In genomic region chr3:194256040-194256945, GRCh38 we compare ENCODE assay signal across 9 cellular contexts.
DNase-seq lines count a peak whose midpoint lies in the region; ATAC-seq and TF ChIP-seq lines count a peak whose summit lies in the region.
"Had no signal": no experiment of that assay in that cellular context is flagged by ENCODE, and none has a peak within 500 bp of the region (broad histone marks: within the 10 kb centered on the region; RNA-seq: fewer than 3 reads in every experiment).

No MANE protein-coding gene starts in this region.

- TF ChIP-seq EP300 in ovary (IDR thresholded peaks at IDR 0.05), result no peak

- H3K4me1 Mint-ChIP-seq in CD4-positive, alpha-beta memory T cell, result peaks cover 12 to 16% (median 13%) of the 10 kb centered on the region in 4 donors
- H3K4me1 Mint-ChIP-seq in stimulated activated naive B cell treated with anti-CD40 and anti-IgM and Interleukin-4, amounts not matched to agents 10 μg/mL and 1 μg/mL and 100 μg/mL, for 72 hours, result peaks cover 11 to 12% of the 10 kb centered on the region in 2 donors

- intact Hi-C loops in CD4-positive, alpha-beta memory T cell (cut with micrococcal nuclease), result no loop called here
- intact Hi-C loops in ovary (cut with DNase I), result no loop called here

- H3K4me2 ChIP-seq in BLaER1 treated with 17β-estradiol and CSF1 and Interleukin-3, amounts not matched to agents 10 nM and 100 nM, result peak overlapping the region; percentile 75 to 89 (median 84)

- in situ Hi-C loops in astrocyte of the spinal cord (cut with HindIII; ENCODE audit: low sequenced_read_pairs), result no loop called here

- peak overlapping the region in 4 of 8 donors; percentile 27 to 88 (median 81) for H3K4me3 Mint-ChIP-seq in CD4-positive, alpha-beta memory T cell
- H3K4me3 Mint-ChIP-seq in stimulated activated naive B cell treated with anti-CD40 and anti-IgM and Interleukin-4, amounts not matched to agents 10 μg/mL and 1 μg/mL and 100 μg/mL, for 72 hours, result no peak overlapping the region

- no peaks in the 10 kb centered on the region for H3K36me3 Mint-ChIP-seq in CD4-positive, alpha-beta memory T cell
- H3K36me3 Mint-ChIP-seq in stimulated activated naive B cell treated with anti-CD40 and anti-IgM and Interleukin-4, amounts not matched to agents 10 μg/mL and 1 μg/mL and 100 μg/mL, for 72 hours, result no peaks in the 10 kb centered on the region

- H3K9ac ChIP-seq in BLaER1 treated with 17β-estradiol and CSF1 and Interleukin-3, amounts not matched to agents 10 nM and 100 nM, result peak overlapping the region in 9 of 11 experiments; percentile 50 to 75 (median 68); a peak in 16 of 22 replicates

- WGBS in ovary, 3 donors, result 91 to 95% (median 92%) methylated on average over 12 of the region's 12 CpGs

- POLR2A ChIA-PET in CD4-positive, alpha-beta memory T cell (lab: Charles Lee; ENCODE audit: partially characterized antibody), result interaction anchor here (0.9 kb wide), 1 partner anchor 13 kb away, joined by 3 read pairs; no protein-coding TSS in a partner anchor

- H4K20me1 ChIP-seq in BLaER1 treated with 17β-estradiol and CSF1 and Interleukin-3, amounts not matched to agents 10 nM and 100 nM, result no peaks in the 10 kb centered on the region

- H3K36me3 ChIP-seq in BLaER1 treated with 17β-estradiol and CSF1 and Interleukin-3, amounts not matched to agents 10 nM and 100 nM, result no peaks in the 10 kb centered on the region
- no peaks in the 10 kb centered on the region for H3K36me3 ChIP-seq in CD4-positive, alpha-beta memory T cell (ENCODE audit: insufficient read depth, low read length)
- H3K36me3 ChIP-seq in ovary, result no peaks in the 10 kb centered on the region
- H3K36me3 ChIP-seq: HAP-1 had no signal

- H3K27me3 ChIP-seq in BLaER1 treated with 17β-estradiol and CSF1 and Interleukin-3, amounts not matched to agents 10 nM and 100 nM, result peaks cover 0 to 4% (median 0%) of the 10 kb centered on the region in 11 experiments; a peak in 2 of 22 replicates
- no peaks in the 10 kb centered on the region for H3K27me3 ChIP-seq in CD4-positive, alpha-beta memory T cell (ENCODE audit: insufficient read depth, low read length)
- H3K27me3 ChIP-seq in ovary, result no peaks in the 10 kb centered on the region

- TF ChIP-seq POLR2A in ovary (IDR thresholded peaks at IDR 0.05), result no peak

- H3K27me3 Mint-ChIP-seq in CD4-positive, alpha-beta memory T cell, result no peaks in the 10 kb centered on the region
- peaks cover 15 to 28% of the 10 kb centered on the region in 2 donors for H3K27me3 Mint-ChIP-seq in stimulated activated naive B cell treated with anti-CD40 and anti-IgM and Interleukin-4, amounts not matched to agents 10 μg/mL and 1 μg/mL and 100 μg/mL, for 72 hours

- H3K27ac Mint-ChIP-seq in CD4-positive, alpha-beta memory T cell, result peak overlapping the region in 6 of 7 donors; percentile 86 to 93 (median 92)
- H3K27ac Mint-ChIP-seq in stimulated activated naive B cell treated with anti-CD40 and anti-IgM and Interleukin-4, amounts not matched to agents 10 μg/mL and 1 μg/mL and 100 μg/mL, for 72 hours, result no peak overlapping the region

- CTCF ChIA-PET in CD4-positive, alpha-beta memory T cell (lab: Charles Lee; ENCODE audit: partially characterized antibody), result interaction anchor here (0.9 kb wide), 1 partner anchor 57 kb away, joined by 3 read pairs; no protein-coding TSS in a partner anchor

- peaks cover 21 to 62% (median 49%) of the 10 kb centered on the region in 10 experiments for H3K4me1 ChIP-seq in BLaER1 treated with 17β-estradiol and CSF1 and Interleukin-3, amounts not matched to agents 10 nM and 100 nM
- H3K4me1 ChIP-seq in CD4-positive, alpha-beta memory T cell (ENCODE audit: insufficient read depth, low read length), result peaks cover 10% of the 10 kb centered on the region
- peaks cover 2% of the 10 kb centered on the region for H3K4me1 ChIP-seq in ovary (ENCODE audit: insufficient read depth)
- H3K4me1 ChIP-seq: HAP-1 had no signal

- TF ChIP-seq CTCF in astrocyte of the spinal cord (IDR thresholded peaks at IDR 0.05; ENCODE audit: low read depth, low read length) (peak; percentile 8), ovary (IDR thresholded peaks at IDR 0.05) (no peak)

- peak overlapping the region in 10 of 11 experiments; percentile 51 to 83 (median 79); a peak in 19 of 22 replicates for H3K27ac ChIP-seq in BLaER1 treated with 17β-estradiol and CSF1 and Interleukin-3, amounts not matched to agents 10 nM and 100 nM
- H3K27ac ChIP-seq in CD4-positive, alpha-beta memory T cell (ENCODE audit: low read depth, low read length), result no peak overlapping the region
- no peak overlapping the region for H3K27ac ChIP-seq in ovary

- peaks cover 0 to 5% (median 3%) of the 10 kb centered on the region in 8 donors for H3K9me3 Mint-ChIP-seq in CD4-positive, alpha-beta memory T cell
- no peaks in the 10 kb centered on the region for H3K9me3 Mint-ChIP-seq in stimulated activated naive B cell treated with anti-CD40 and anti-IgM and Interleukin-4, amounts not matched to agents 10 μg/mL and 1 μg/mL and 100 μg/mL, for 72 hours

- no peak for DNase-seq in CD4-positive, alpha-beta memory T cell
- DNase-seq in astrocyte of the spinal cord (ENCODE audit: low read depth, low spot score), result no peak
- peak; percentile 84 for DNase-seq in mesenteric fat pad (ENCODE audit: low spot score)
- no peak for DNase-seq in stimulated activated naive B cell treated with anti-CD40 and anti-IgM and Interleukin-4, amounts not matched to agents 10 μg/mL and 1 μg/mL and 100 μg/mL, for 72 hours
- DNase-seq in ovary, result no peak
- DNase-seq: PC-3 had no signal

- peaks cover 10 to 20% (median 13%) of the 10 kb centered on the region in 11 experiments for H3K9me3 ChIP-seq in BLaER1 treated with 17β-estradiol and CSF1 and Interleukin-3, amounts not matched to agents 10 nM and 100 nM (replicated peaks in 1 of 11)
- no peaks in the 10 kb centered on the region for H3K9me3 ChIP-seq in CD4-positive, alpha-beta memory T cell (ENCODE audit: control insufficient read depth in 1 of 2, low read length in 2 of 2)
- no peaks in the 10 kb centered on the region for H3K9me3 ChIP-seq in ovary
- H3K9me3 ChIP-seq: HAP-1 had no signal

- ATAC-seq in stimulated activated naive B cell treated with anti-CD40 and anti-IgM and Interleukin-4, amounts not matched to agents 10 μg/mL and 1 μg/mL and 100 μg/mL, for 72 hours (replicated peaks), result no peak
- ATAC-seq in HG02884 (IDR thresholded peaks at IDR 0.05; ENCODE audit: unreplicated experiment), result no peak
- ATAC-seq: PC-3 had no signal

- peak overlapping the region in 3 of 10 experiments; percentile 3 to 50 (median 26); a peak in 3 of 20 replicates for H3K4me3 ChIP-seq in BLaER1 treated with 17β-estradiol and CSF1 and Interleukin-3, amounts not matched to agents 10 nM and 100 nM
- no peak overlapping the region for H3K4me3 ChIP-seq in CD4-positive, alpha-beta memory T cell (ENCODE audit: low read length in 2 of 2)
- H3K4me3 ChIP-seq in astrocyte of the spinal cord (ENCODE audit: low read depth, low read length) (no peak overlapping the region), ovary (no peak overlapping the region)
- H3K4me3 ChIP-seq: HAP-1 had no signal

Comparison
In these comparisons a context has a peak if more than half of its experiments do, and no peak if none do; other contexts are left out.
1. H3K27ac ChIP-seq: peak in BLaER1 treated with 17β-estradiol and CSF1 and Interleukin-3, amounts not matched to agents 10 nM and 100 nM (10 of 11); none in CD4-positive, alpha-beta memory T cell (single experiment) and ovary (0 of 2).